ENCODE assay signal across 8 cellular contexts in the genomic region with DNA sequence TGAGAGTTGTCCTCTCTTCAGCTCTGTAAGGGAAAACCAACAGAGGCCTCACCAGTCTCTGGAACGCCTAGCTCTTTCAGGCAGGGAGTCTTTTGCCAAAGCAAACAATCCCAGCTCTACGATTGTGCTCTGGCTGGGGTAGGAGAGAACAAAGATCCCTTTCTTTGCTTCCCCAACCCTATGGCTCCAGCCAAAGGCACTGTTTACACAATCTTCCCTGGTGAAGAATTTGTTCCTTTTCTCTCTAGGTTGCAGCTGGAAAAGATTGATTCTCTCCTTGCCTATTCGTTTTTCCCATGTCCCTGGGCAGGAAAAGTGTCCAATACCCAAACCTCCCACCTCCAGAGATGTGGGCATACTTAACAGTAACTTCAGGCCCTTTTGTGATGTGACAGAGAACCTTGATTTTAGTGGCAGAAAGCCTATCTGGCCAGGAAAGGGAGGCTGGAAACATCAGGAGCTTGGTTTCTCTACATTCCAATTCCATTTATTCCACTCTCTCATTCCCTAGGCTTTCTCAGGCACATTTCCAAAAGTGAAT. TPM values are rescaled to one million over a fixed set of nuclear protein-coding genes. Genes with fewer than 3 reads are reported as not detected.
DNase-seq lines count a peak whose midpoint lies in the region; ATAC-seq, FAIRE-seq and TF ChIP-seq lines count a peak whose summit lies in the region.

No MANE protein-coding gene starts in this region.

- intact Hi-C loops in HepG2 (cut with micrococcal nuclease; ENCODE audit: unreplicated experiment), result loop anchor here (5.0 kb wide), 2 partner anchors 37 to 117 kb away; no protein-coding TSS in a partner anchor
- intact Hi-C loops in thyroid gland (cut with DNase I), result no loop called here

- peaks cover 0 to 1% (median 0%) of the 10 kb centered on the region in 6 donors for H3K9me3 Mint-ChIP-seq in immature natural killer cell

- no peak for TF ChIP-seq CTCF in choroid plexus epithelial cell (conservative IDR thresholded peaks at IDR 0.05; ENCODE audit: low read depth, low read length)
- peak; percentile 18; the same call in 1 of the 2 replicates for TF ChIP-seq CTCF in HepG2 (CRISPR knock-in tag; IDR thresholded peaks at IDR 0.05)
- no peak for TF ChIP-seq CTCF in thyroid gland (IDR thresholded peaks at IDR 0.05)

- POLR2A ChIA-PET in HepG2 (lab: Yijun Ruan, JAX), result interaction anchor here (0.7 to 4.2 kb wide), 16 partner anchors 8 to 621 kb away, joined by 3 to 61 read pairs (median 11); a partner anchor contains a TSS

- peaks cover 22% of the 10 kb centered on the region for H3K4me1 ChIP-seq in ACC112 (ENCODE audit: control insufficient read depth, insufficient read depth, low read length, unreplicated experiment)
- H3K4me1 ChIP-seq in HepG2 (ENCODE audit: insufficient read depth, low read length), result peaks cover 45% of the 10 kb centered on the region
- H3K4me1 ChIP-seq in thyroid gland, result peaks cover 21 to 28% of the 10 kb centered on the region in 2 donors

- TF ChIP-seq EP300 in HepG2 (IDR thresholded peaks at IDR 0.05; ENCODE audit: low read depth in 2 of 2, low read length in 2 of 2) (peak in 1 of 2 experiments; percentile 67; a peak in 1 of 4 replicates), HepG2 (CRISPR knock-in tag; IDR thresholded peaks at IDR 0.05; ENCODE audit: borderline replicate concordance) (no peak)

- no peaks in the 10 kb centered on the region for H4K20me1 ChIP-seq in HepG2 (ENCODE audit: insufficient read depth, low read length)

- H3K4me2 ChIP-seq in HepG2 (ENCODE audit: low read depth, low read length), result peak overlapping the region; percentile 96

- H3K79me2 ChIP-seq in ACC112 (ENCODE audit: control insufficient read depth, insufficient read depth, low read length, unreplicated experiment) (no peaks in the 10 kb centered on the region), HepG2 (ENCODE audit: insufficient read depth, low read length) (no peaks in the 10 kb centered on the region)

- no peak for TF ChIP-seq RAD21 in HepG2 (CRISPR knock-in tag; IDR thresholded peaks at IDR 0.05)

- H3K27me3 Mint-ChIP-seq in immature natural killer cell (ENCODE audit: low read depth in 3 of 3), result peaks cover 0 to 2% (median 1%) of the 10 kb centered on the region in 3 donors

- in situ Hi-C loops in HepG2 (cut with HindIII; ENCODE audit: extremely low pct_ligation_motif_present, low pct_unique_long_range_greater_than_20kb), result no loop called here

- H2AFZ ChIP-seq in ACC112 (ENCODE audit: low read length, unreplicated experiment) (peak overlapping the region; percentile 35), HepG2 (ENCODE audit: low read length) (peak overlapping the region; percentile 68)

- H3K4me3 ChIP-seq in ACC112 (ENCODE audit: low read depth, low read length) (peak overlapping the region; percentile 4; the same call in 1 of the 2 replicates), choroid plexus epithelial cell (ENCODE audit: low read depth, low read length) (no peak overlapping the region), HepG2 (replicated peaks in 1 of 3; ENCODE audit: insufficient read depth in 1 of 3, low read depth in 2 of 3, low read length in 3 of 3) (peak overlapping the region; percentile 48 to 62 (median 58); a peak in 5 of 6 replicates), thyroid gland (replicated peaks in 1 of 3) (no peak overlapping the region)

- H3K9me3 ChIP-seq in HepG2 (ENCODE audit: low read length), result no peaks in the 10 kb centered on the region
- no peaks in the 10 kb centered on the region for H3K9me3 ChIP-seq in thyroid gland

- peak; percentile 99 for FAIRE-seq in HepG2 (lab: Jason Lieb, UNC)

- peak in 1 of 2 experiments; percentile 44; a peak in 1 of 4 replicates for TF ChIP-seq POLR2A in HepG2 (IDR thresholded peaks at IDR 0.05; ENCODE audit: insufficient read depth in 1 of 2, low read depth in 2 of 2, low read length in 2 of 2)
- no peak for TF ChIP-seq POLR2A in thyroid gland (IDR thresholded peaks at IDR 0.05)

- CTCF ChIA-PET in HepG2 (lab: Yijun Ruan, JAX; ENCODE audit: low intra/inter-chr PET ratio, low total read pairs), result interaction anchor here (1.0 kb wide), 1 partner anchor 17 kb away, joined by 5 read pairs; a partner anchor contains a TSS

- ATAC-seq in HepG2, result peak; percentile 99
- no peak for ATAC-seq in GM21717 (IDR thresholded peaks at IDR 0.05; ENCODE audit: unreplicated experiment)

- H3K27ac Mint-ChIP-seq in immature natural killer cell, result no peak overlapping the region

- H3K4me1 Mint-ChIP-seq in immature natural killer cell, result no peaks in the 10 kb centered on the region

- H3K36me3 ChIP-seq in ACC112 (ENCODE audit: insufficient read depth, low read length) (0 out of 2 replicates have a peak, but pooled peaks cover 4% of the 10 kb centered on the region), HepG2 (replicated peaks in 1 of 2; ENCODE audit: control insufficient read depth in 1 of 2, insufficient read depth in 2 of 2, low read length in 2 of 2) (no peaks in the 10 kb centered on the region), thyroid gland (peaks cover 0 to 10% of the 10 kb centered on the region in 2 donors)

- no peak overlapping the region for H3K4me3 Mint-ChIP-seq in immature natural killer cell

- BruUV-seq in HepG2 (replicated peaks; lab: Mats Ljungman, UMichigan), result no TSS peak

- H3K27me3 ChIP-seq in ACC112 (ENCODE audit: insufficient read depth, low read length) (no peaks in the 10 kb centered on the region), HepG2 (ENCODE audit: control insufficient read depth in 1 of 2, insufficient read depth in 2 of 2, low read length in 2 of 2) (no peaks in the 10 kb centered on the region), thyroid gland (no peaks in the 10 kb centered on the region)

- DNase-seq in NCI-H146 treated with DMSO at 0.1 percent for 48 hours (lab: John Stamatoyannopoulos, UW; ENCODE audit: unreplicated experiment) (peak; percentile 88), choroid plexus epithelial cell (ENCODE audit: low read depth) (peak; percentile 76), HepG2 (ENCODE audit: low spot score) (peak; percentile 96), thyroid gland (peak; percentile 58 to 61), NOMO-1 treated with dmso at 0.1 percent for 144 hours (lab: John Stamatoyannopoulos, UW; ENCODE audit: unreplicated experiment) (no peak), immature natural killer cell (no peak)

- H3K27ac ChIP-seq in ACC112 (ENCODE audit: low read depth, low read length) (peak overlapping the region; percentile 65), HepG2 (ENCODE audit: extremely low read length, insufficient read depth, low read length) (peak overlapping the region; percentile 96), thyroid gland (peak overlapping the region; percentile 47 to 92 (median 79))

- peak overlapping the region; percentile 68 for H3K9ac ChIP-seq in HepG2 (ENCODE audit: insufficient read depth, low read depth, low read length)

- peaks cover 0 to 6% (median 6%) of the 10 kb centered on the region in 3 donors for H3K36me3 Mint-ChIP-seq in immature natural killer cell

- WGBS in HepG2 (ENCODE audit: low lambda C conversion rate), result 5% methylated on average over 2 of the region's 3 CpGs
- WGBS in thyroid gland, 2 donors, result 7 to 12% methylated on average over 3 of the region's 3 CpGs

RNA-seq across cellular contexts. Expression of a gene that starts 16.8 kb away (rescaled TPM):
- total RNA-seq in HepG2 (2016; rRNA removed; fragmentation: Illumina TruSeq; extraction: Trizol) (230 and 280 TPM in 2 replicates), thyroid gland (100 to 1,000 TPM; 181 to 334 (median 259) TPM)
- total RNA-seq in HepG2 (2016; cell fraction: cytosol; rRNA removed; fragmentation: Illumina TruSeq; extraction: Trizol; ENCODE audit: low read depth), result 151 and 157 TPM in 2 replicates
- 232 and 280 TPM in 2 replicates for total RNA-seq in HepG2 (2016; cell fraction: insoluble cytoplasmic fraction; rRNA removed; fragmentation: Illumina TruSeq; extraction: Trizol)
- 204 and 221 TPM in 2 replicates for total RNA-seq in HepG2 (2016; cell fraction: membrane; rRNA removed; fragmentation: Illumina TruSeq; extraction: Trizol)
- total RNA-seq in HepG2 (2016; cell fraction: nucleus; rRNA removed; fragmentation: Illumina TruSeq; extraction: Trizol), result 76.9 and 91.1 TPM in 2 replicates
- polyA plus RNA-seq in HepG2 (2011; rRNA removed) (257 and 310 TPM in 2 replicates), immature natural killer cell (100 to 1,000 TPM; 383 to 495 (median 467) TPM)
- polyA plus RNA-seq in HepG2 (2011; cell fraction: cytosol; rRNA removed), result 284 and 385 TPM in 2 replicates
- polyA plus RNA-seq in HepG2 (2011; cell fraction: nucleus; rRNA removed), result 86.5 and 86.7 TPM in 2 replicates
- polyA plus RNA-seq in HepG2 (2012), result 317 and 363 TPM in 2 replicates
- polyA plus RNA-seq in HepG2 (2016; cell fraction: cytosol; fragmentation: Illumina TruSeq; extraction: Trizol; ENCODE audit: low read depth), result 221 and 241 TPM in 2 replicates
- 345 and 371 TPM in 2 replicates for polyA plus RNA-seq in HepG2 (2016; cell fraction: insoluble cytoplasmic fraction; fragmentation: Illumina TruSeq; extraction: Trizol; ENCODE audit: low read depth)
- polyA plus RNA-seq in HepG2 (2016; cell fraction: membrane; fragmentation: Illumina TruSeq; extraction: Trizol; ENCODE audit: low read depth), result 262 and 271 TPM in 2 replicates
- polyA plus RNA-seq in HepG2 (2016; cell fraction: nucleus; fragmentation: Illumina TruSeq; extraction: Trizol; ENCODE audit: insufficient read depth, low read depth), result 159 and 177 TPM in 2 replicates
- polyA minus RNA-seq in HepG2 (2011; rRNA and poly(A)+ RNA removed; ENCODE audit: low replicate concordance), result 938 and 2,113 TPM in 2 replicates
- 149 and 170 TPM in 2 replicates for polyA minus RNA-seq in HepG2 (2011; cell fraction: cytosol; rRNA and poly(A)+ RNA removed)
- 81.6 and 93.6 TPM in 2 replicates for polyA minus RNA-seq in HepG2 (2011; cell fraction: nucleus; rRNA and poly(A)+ RNA removed)

RNA-seq across cellular contexts. Expression of a gene that starts 32.9 kb away (rescaled TPM):
- total RNA-seq in HepG2 (2016; rRNA removed; fragmentation: Illumina TruSeq; extraction: Trizol) (9.6 and 11.3 TPM in 2 replicates), thyroid gland (10 to 100 TPM; 21.3 to 40.1 (median 37.6) TPM)
- 5.4 and 5.9 TPM in 2 replicates for total RNA-seq in HepG2 (2016; cell fraction: cytosol; rRNA removed; fragmentation: Illumina TruSeq; extraction: Trizol; ENCODE audit: low read depth)
- 10.1 and 12.2 TPM in 2 replicates for total RNA-seq in HepG2 (2016; cell fraction: insoluble cytoplasmic fraction; rRNA removed; fragmentation: Illumina TruSeq; extraction: Trizol)
- total RNA-seq in HepG2 (2016; cell fraction: membrane; rRNA removed; fragmentation: Illumina TruSeq; extraction: Trizol), result 8.6 and 10.1 TPM in 2 replicates
- total RNA-seq in HepG2 (2016; cell fraction: nucleus; rRNA removed; fragmentation: Illumina TruSeq; extraction: Trizol), result 11.5 and 13.0 TPM in 2 replicates
- polyA plus RNA-seq in HepG2 (2011; rRNA removed) (14.0 and 16.2 TPM in 2 replicates), immature natural killer cell (10 to 100 TPM; 17.6 to 23.9 (median 17.7) TPM)
- 8.1 and 10.9 TPM in 2 replicates for polyA plus RNA-seq in HepG2 (2011; cell fraction: cytosol; rRNA removed)
- polyA plus RNA-seq in HepG2 (2011; cell fraction: nucleus; rRNA removed), result 19.1 and 23.0 TPM in 2 replicates
- polyA plus RNA-seq in HepG2 (2012), result 10.2 and 12.7 TPM in 2 replicates
- polyA plus RNA-seq in HepG2 (2016; cell fraction: cytosol; fragmentation: Illumina TruSeq; extraction: Trizol; ENCODE audit: low read depth), result 6.6 and 8.4 TPM in 2 replicates
- 24.5 and 24.8 TPM in 2 replicates for polyA plus RNA-seq in HepG2 (2016; cell fraction: insoluble cytoplasmic fraction; fragmentation: Illumina TruSeq; extraction: Trizol; ENCODE audit: low read depth)
- 8.8 and 10.2 TPM in 2 replicates for polyA plus RNA-seq in HepG2 (2016; cell fraction: membrane; fragmentation: Illumina TruSeq; extraction: Trizol; ENCODE audit: low read depth)
- 23.1 and 23.3 TPM in 2 replicates for polyA plus RNA-seq in HepG2 (2016; cell fraction: nucleus; fragmentation: Illumina TruSeq; extraction: Trizol; ENCODE audit: insufficient read depth, low read depth)
- 25.8 and 31.9 TPM in 2 replicates for polyA minus RNA-seq in HepG2 (2011; rRNA and poly(A)+ RNA removed; ENCODE audit: low replicate concordance)
- 11.3 and 15.8 TPM in 2 replicates for polyA minus RNA-seq in HepG2 (2011; cell fraction: cytosol; rRNA and poly(A)+ RNA removed)
- 21.9 and 32.6 TPM in 2 replicates for polyA minus RNA-seq in HepG2 (2011; cell fraction: nucleus; rRNA and poly(A)+ RNA removed)

Comparison
In these comparisons a context has a peak if more than half of its experiments do, and no peak if none do; other contexts are left out.
1. H3K4me3 ChIP-seq: peak in ACC112 (single experiment) and HepG2 (3 of 3); none in choroid plexus epithelial cell (single experiment) and thyroid gland (0 of 3).
2. DNase-seq: peak in NCI-H146 treated with DMSO at 0.1 percent for 48 hours (single experiment), choroid plexus epithelial cell (single experiment), HepG2 (single experiment) and thyroid gland (2 of 2); none in NOMO-1 treated with dmso at 0.1 percent for 144 hours (single experiment) and immature natural killer cell (0 of 3).
3. Peak in every context shown above with its lines, with median percentiles within 50 percentile points of each other: H3K27ac ChIP-seq.